In the genomic region with DNA sequence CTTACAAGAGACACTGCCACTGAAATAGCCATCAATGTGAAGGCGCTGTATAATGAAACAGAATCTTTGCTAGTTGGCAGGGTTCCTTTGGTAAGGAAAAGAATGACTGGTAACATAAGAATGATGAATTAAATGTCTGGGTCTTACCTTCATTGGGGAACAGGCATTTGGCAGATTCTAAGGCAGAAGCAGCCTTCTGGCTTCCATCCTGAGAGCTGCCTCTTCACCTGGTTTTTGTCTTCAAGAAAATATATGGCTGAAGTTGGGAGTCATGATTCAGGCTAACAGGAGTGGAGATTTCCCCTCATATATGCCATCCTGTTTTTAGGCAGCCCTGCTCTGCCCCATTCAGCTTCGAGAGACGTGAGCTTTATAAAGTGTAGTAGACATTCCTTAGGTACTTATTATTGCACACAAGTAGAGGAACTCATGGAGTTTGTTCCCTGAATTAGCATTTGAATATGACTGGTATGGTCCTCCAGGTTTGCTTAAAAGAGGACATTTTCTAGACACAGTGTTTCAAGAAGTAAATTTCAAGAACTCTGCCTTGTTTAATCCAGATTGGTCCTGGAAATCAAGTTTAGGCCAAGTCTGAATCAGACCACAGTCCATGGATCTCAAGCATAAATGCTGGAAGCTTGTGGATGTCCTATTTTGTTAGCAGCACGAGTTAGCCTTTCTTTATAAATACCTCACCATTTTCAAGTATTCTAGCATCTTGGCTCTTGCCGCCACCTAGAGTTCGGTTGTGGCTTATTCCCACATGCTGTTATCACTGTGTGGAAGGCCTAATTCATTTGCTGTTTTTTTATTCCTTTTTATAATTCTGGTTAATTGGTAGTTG, we compare ENCODE assay signal across 9 cellular contexts. TPM values are rescaled to one million over a fixed set of nuclear protein-coding genes. Genes with fewer than 3 reads are reported as not detected.
DNase-seq lines count a peak whose midpoint lies in the region; ATAC-seq and TF ChIP-seq lines count a peak whose summit lies in the region.
"Had no signal": no experiment of that assay in that cellular context is flagged by ENCODE, and none has a peak within 500 bp of the region (broad histone marks: within the 10 kb centered on the region; RNA-seq: fewer than 3 reads in every experiment).

No MANE protein-coding gene starts in this region.

- peaks cover 2% of the 10 kb centered on the region for H3K4me1 Mint-ChIP-seq in activated CD4-positive, alpha-beta T cell treated with anti-CD3 and anti-CD28 coated beads for 36 hours
- H3K4me1 Mint-ChIP-seq in activated T-helper 2 cell treated with anti-CD3 and anti-CD28 coated beads, Interferon-gamma antibody, Interleukin-2, Interleukin-4, amounts not matched to agents 10 μg/mL and 5 μg/mL and 100 μg/mL, durations not matched to agents 14 hours and 24 hours and 36 hours (ENCODE audit: low read depth) = no peaks in the 10 kb centered on the region

- intact Hi-C loops in activated CD4-positive, alpha-beta T cell treated with anti-CD3 and anti-CD28 coated beads for 36 hours (cut with DNase I, micrococcal nuclease) = loop anchor here (5.0 to 10.0 kb wide), 2 partner anchors 311 to 548 kb away; no protein-coding TSS in a partner anchor
- intact Hi-C loops in activated T-helper 2 cell treated with anti-CD3 and anti-CD28 coated beads, Interferon-gamma antibody, Interleukin-2, Interleukin-4, amounts not matched to agents 10 μg/mL and 5 μg/mL and 100 μg/mL, durations not matched to agents 14 hours and 24 hours and 36 hours (cut with micrococcal nuclease) = no loop called here

- H3K4me3 Mint-ChIP-seq in activated CD4-positive, alpha-beta T cell treated with anti-CD3 and anti-CD28 coated beads for 36 hours = no peak overlapping the region
- no peak overlapping the region for H3K4me3 Mint-ChIP-seq in activated T-helper 2 cell treated with anti-CD3 and anti-CD28 coated beads, Interferon-gamma antibody, Interleukin-2, Interleukin-4, amounts not matched to agents 10 μg/mL and 5 μg/mL and 100 μg/mL, durations not matched to agents 14 hours and 24 hours and 36 hours (ENCODE audit: low read depth)
- H3K4me3 Mint-ChIP-seq: activated naive CD8-positive, alpha-beta T cell had no signal

- H3K27me3 Mint-ChIP-seq in activated CD4-positive, alpha-beta T cell treated with anti-CD3 and anti-CD28 coated beads for 36 hours = no peaks in the 10 kb centered on the region
- no peaks in the 10 kb centered on the region for H3K27me3 Mint-ChIP-seq in activated T-helper 2 cell treated with anti-CD3 and anti-CD28 coated beads, Interferon-gamma antibody, Interleukin-2, Interleukin-4, amounts not matched to agents 10 μg/mL and 5 μg/mL and 100 μg/mL, durations not matched to agents 14 hours and 24 hours and 36 hours (ENCODE audit: low read depth)
- H3K27me3 Mint-ChIP-seq: activated naive CD8-positive, alpha-beta T cell had no signal

- DNase-seq in activated CD4-positive, alpha-beta T cell treated with anti-CD3 and anti-CD28 coated beads for 36 hours = peak; percentile 50
- DNase-seq in activated CD4-positive, alpha-beta T cell treated with anti-CD3 and anti-CD28 coated beads for 4 hours = no peak
- DNase-seq in LNCaP clone FGC (ENCODE audit: low read depth) = peak; percentile 28
- peak; percentile 5 for DNase-seq in activated CD4-positive, alpha-beta T cell treated with anti-CD3 and anti-CD28 coated beads, Interleukin-2, amount 50 U/mL, for 1 hour
- peak; percentile 4 for DNase-seq in hepatic stellate cell (ENCODE audit: low spot score)
- DNase-seq in activated T-helper 2 cell treated with anti-CD3 and anti-CD28 coated beads, Interferon-gamma antibody, Interleukin-2, Interleukin-4, amounts not matched to agents 10 μg/mL and 5 μg/mL and 100 μg/mL, durations not matched to agents 14 hours and 24 hours and 36 hours (ENCODE audit: low spot score) = no peak

- H3K27ac Mint-ChIP-seq in activated CD4-positive, alpha-beta T cell treated with anti-CD3 and anti-CD28 coated beads for 36 hours = no peak overlapping the region
- no peak overlapping the region for H3K27ac Mint-ChIP-seq in activated T-helper 2 cell treated with anti-CD3 and anti-CD28 coated beads, Interferon-gamma antibody, Interleukin-2, Interleukin-4, amounts not matched to agents 10 μg/mL and 5 μg/mL and 100 μg/mL, durations not matched to agents 14 hours and 24 hours and 36 hours
- H3K27ac Mint-ChIP-seq: activated naive CD8-positive, alpha-beta T cell had no signal

- CTCF ChIA-PET in activated CD4-positive, alpha-beta T cell treated with anti-CD3 and anti-CD28 coated beads for 36 hours (lab: Charles Lee) = interaction anchor here (1.1 to 1.8 kb wide), 3 partner anchors 12 to 40 kb away, joined by 3 to 7 read pairs (median 4); no protein-coding TSS in a partner anchor

- ATAC-seq in activated CD4-positive, alpha-beta T cell treated with anti-CD3 and anti-CD28 coated beads for 36 hours = peak; percentile 57
- no peak for ATAC-seq in GM19467 (IDR thresholded peaks at IDR 0.05; ENCODE audit: unreplicated experiment)
- no peak for ATAC-seq in HG02938 (IDR thresholded peaks at IDR 0.05; ENCODE audit: unreplicated experiment)

- peaks cover 36% of the 10 kb centered on the region for H3K36me3 Mint-ChIP-seq in activated CD4-positive, alpha-beta T cell treated with anti-CD3 and anti-CD28 coated beads for 36 hours (ENCODE audit: low read depth)
- H3K36me3 Mint-ChIP-seq in activated T-helper 2 cell treated with anti-CD3 and anti-CD28 coated beads, Interferon-gamma antibody, Interleukin-2, Interleukin-4, amounts not matched to agents 10 μg/mL and 5 μg/mL and 100 μg/mL, durations not matched to agents 14 hours and 24 hours and 36 hours (ENCODE audit: low read depth) = peaks cover 42% of the 10 kb centered on the region

- H3K9me3 Mint-ChIP-seq in activated CD4-positive, alpha-beta T cell treated with anti-CD3 and anti-CD28 coated beads for 36 hours (ENCODE audit: low read depth) = no peaks in the 10 kb centered on the region
- no peaks in the 10 kb centered on the region for H3K9me3 Mint-ChIP-seq in activated T-helper 2 cell treated with anti-CD3 and anti-CD28 coated beads, Interferon-gamma antibody, Interleukin-2, Interleukin-4, amounts not matched to agents 10 μg/mL and 5 μg/mL and 100 μg/mL, durations not matched to agents 14 hours and 24 hours and 36 hours

- peak; percentile 67 for TF ChIP-seq CTCF in LNCaP clone FGC (IDR thresholded peaks at IDR 0.05; ENCODE audit: control insufficient read depth, extremely low read depth, insufficient read depth)

- POLR2A ChIA-PET in activated CD4-positive, alpha-beta T cell treated with anti-CD3 and anti-CD28 coated beads for 36 hours (lab: Charles Lee) = no interaction called here

- H3K4me3 ChIP-seq in LNCaP clone FGC (ENCODE audit: low read depth, low read length) = no peak overlapping the region

RNA-seq across cellular contexts. Expression of a gene that starts 56.2 kb away (rescaled TPM):
- total RNA-seq in activated CD4-positive, alpha-beta T cell treated with anti-CD3 and anti-CD28 coated beads for 36 hours = 10 to 100 TPM; 38.9 to 39.4 TPM
- total RNA-seq in activated T-helper 2 cell treated with anti-CD3 and anti-CD28 coated beads, Interferon-gamma antibody, Interleukin-2, Interleukin-4, amounts not matched to agents 10 μg/mL and 5 μg/mL and 100 μg/mL, durations not matched to agents 14 hours and 24 hours and 36 hours = 34.9 and 35.0 TPM in 2 replicates

Comparison
In these comparisons a context has a peak if more than half of its experiments do, and no peak if none do; other contexts are left out.
1. DNase-seq: peak in activated CD4-positive, alpha-beta T cell treated with anti-CD3 and anti-CD28 coated beads for 36 hours (single experiment), LNCaP clone FGC (single experiment), activated CD4-positive, alpha-beta T cell treated with anti-CD3 and anti-CD28 coated beads, Interleukin-2, amount 50 U/mL, for 1 hour (single experiment) and hepatic stellate cell (single experiment); none in activated CD4-positive, alpha-beta T cell treated with anti-CD3 and anti-CD28 coated beads for 4 hours (0 of 2) and activated T-helper 2 cell treated with anti-CD3 and anti-CD28 coated beads, Interferon-gamma antibody, Interleukin-2, Interleukin-4, amounts not matched to agents 10 μg/mL and 5 μg/mL and 100 μg/mL, durations not matched to agents 14 hours and 24 hours and 36 hours (single experiment).